ENCODE assay signal across 11 cellular contexts in the genomic region with DNA sequence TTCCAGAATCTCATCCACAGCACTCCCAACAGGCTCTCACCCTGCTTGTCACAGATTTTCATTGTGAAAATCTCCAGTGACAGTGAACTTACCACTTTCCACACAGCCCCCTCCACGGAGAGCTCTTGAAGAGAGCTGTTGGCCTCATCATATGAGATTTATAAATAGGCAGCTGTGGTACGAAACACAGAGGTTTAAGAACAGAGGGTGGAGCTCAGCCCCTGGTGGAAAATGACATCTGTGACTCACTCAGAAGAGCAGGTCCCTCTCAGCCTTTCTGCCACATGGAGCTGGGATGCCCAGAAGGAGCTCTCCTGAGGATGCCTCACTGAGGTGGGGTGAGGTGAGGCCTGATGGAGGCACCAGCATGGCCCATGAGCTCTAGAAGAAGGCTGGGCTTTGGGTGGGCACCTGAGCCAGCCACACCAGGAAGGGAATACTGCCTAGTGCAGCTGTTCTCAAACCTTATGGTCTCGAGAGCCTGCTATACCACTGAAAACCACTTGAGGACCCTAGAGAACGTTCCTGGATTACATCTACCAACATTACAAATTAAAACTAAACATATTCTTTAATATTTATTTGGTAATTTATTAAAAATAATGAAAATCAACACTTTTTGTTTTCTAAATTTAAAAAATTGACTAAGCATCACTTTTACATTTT. TPM values are rescaled to one million over a fixed set of nuclear protein-coding genes. Genes with fewer than 3 reads are reported as not detected.
DNase-seq lines count a peak whose midpoint lies in the region; ATAC-seq and TF ChIP-seq lines count a peak whose summit lies in the region.
"Had no signal": no experiment of that assay in that cellular context is flagged by ENCODE, and none has a peak within 500 bp of the region (broad histone marks: within the 10 kb centered on the region; RNA-seq: fewer than 3 reads in every experiment).

No MANE protein-coding gene starts in this region.

- no peak overlapping the region for H3K4me3 Mint-ChIP-seq in activated CD4-positive, alpha-beta T cell treated with anti-CD3 and anti-CD28 coated beads for 36 hours
- no peak overlapping the region for H3K4me3 Mint-ChIP-seq in activated CD4-positive, alpha-beta T cell treated with anti-CD3 and anti-CD28 coated beads, Interleukin-2, amount 10 ng/mL, durations not matched to agents 24 days and 14 days

- H3K4me3 ChIP-seq in esophagus muscularis mucosa, result no peak overlapping the region
- no peak overlapping the region for H3K4me3 ChIP-seq in suprapubic skin
- H3K4me3 ChIP-seq: uterus had no signal

- H3K36me3 ChIP-seq in esophagus muscularis mucosa (no peaks in the 10 kb centered on the region), suprapubic skin (no peaks in the 10 kb centered on the region)
- H3K36me3 ChIP-seq: uterus had no signal

- H3K27me3 ChIP-seq in esophagus muscularis mucosa (no peaks in the 10 kb centered on the region), suprapubic skin (no peaks in the 10 kb centered on the region)
- H3K27me3 ChIP-seq: uterus had no signal

- H3K9me3 Mint-ChIP-seq in activated CD4-positive, alpha-beta T cell treated with anti-CD3 and anti-CD28 coated beads for 36 hours (ENCODE audit: low read depth), result peaks cover 5% of the 10 kb centered on the region
- peaks cover 9% of the 10 kb centered on the region for H3K9me3 Mint-ChIP-seq in activated CD4-positive, alpha-beta T cell treated with anti-CD3 and anti-CD28 coated beads, Interleukin-2, amount 10 ng/mL, durations not matched to agents 24 days and 14 days

- no peak for TF ChIP-seq POLR2A in esophagus muscularis mucosa (IDR thresholded peaks at IDR 0.05; ENCODE audit: low read depth)
- no peak for TF ChIP-seq POLR2A in suprapubic skin (IDR thresholded peaks at IDR 0.05)

- H3K4me1 Mint-ChIP-seq in activated CD4-positive, alpha-beta T cell treated with anti-CD3 and anti-CD28 coated beads for 36 hours, result peaks cover 2% of the 10 kb centered on the region
- no peaks in the 10 kb centered on the region for H3K4me1 Mint-ChIP-seq in activated CD4-positive, alpha-beta T cell treated with anti-CD3 and anti-CD28 coated beads, Interleukin-2, amount 10 ng/mL, durations not matched to agents 24 days and 14 days

- H3K27ac Mint-ChIP-seq in activated CD4-positive, alpha-beta T cell treated with anti-CD3 and anti-CD28 coated beads for 36 hours, result no peak overlapping the region
- H3K27ac Mint-ChIP-seq in activated CD4-positive, alpha-beta T cell treated with anti-CD3 and anti-CD28 coated beads, Interleukin-2, amount 10 ng/mL, durations not matched to agents 24 days and 14 days, result no peak overlapping the region

- H3K9me3 ChIP-seq in esophagus muscularis mucosa (no peaks in the 10 kb centered on the region), suprapubic skin (no peaks in the 10 kb centered on the region)
- H3K9me3 ChIP-seq: uterus had no signal

- intact Hi-C loops in activated CD4-positive, alpha-beta T cell treated with anti-CD3 and anti-CD28 coated beads for 36 hours (cut with DNase I, micrococcal nuclease), result loop anchor here (1.0 kb wide), 1 partner anchor 164 kb away; no protein-coding TSS in a partner anchor
- intact Hi-C loops in activated CD4-positive, alpha-beta T cell treated with anti-CD3 and anti-CD28 coated beads, Interleukin-2, amount 10 ng/mL, durations not matched to agents 24 days and 14 days (cut with micrococcal nuclease), result no loop called here
- intact Hi-C loops in esophagus muscularis mucosa (cut with DNase I), result no loop called here

- TF ChIP-seq EP300 in esophagus muscularis mucosa (IDR thresholded peaks at IDR 0.05) (no peak), suprapubic skin (IDR thresholded peaks at IDR 0.05) (no peak)

- DNase-seq in activated CD4-positive, alpha-beta T cell treated with anti-CD3 and anti-CD28 coated beads for 36 hours, result peak; percentile 31
- no peak for DNase-seq in activated CD4-positive, alpha-beta T cell treated with anti-CD3 and anti-CD28 coated beads, Interleukin-2, amount 10 ng/mL, durations not matched to agents 24 days and 14 days
- DNase-seq in MV-4-11 (lab: John Stamatoyannopoulos, UW), result peak; percentile 69
- peak; percentile 88 for DNase-seq in esophagus muscularis mucosa (ENCODE audit: extremely low spot score)
- no peak for DNase-seq in suprapubic skin (ENCODE audit: low spot score in 2 of 2)
- DNase-seq in CD1c-positive myeloid dendritic cell (ENCODE audit: extremely low spot score), result no peak
- no peak for DNase-seq in stimulated activated naive CD4-positive, alpha-beta T cell treated with Interleukin-2 at 50 U/mL for 16 hours (lab: John Stamatoyannopoulos, UW)
- DNase-seq: central memory CD4-positive, alpha-beta T cell; NCI-H146; uterus had no signal

- POLR2A ChIA-PET in activated CD4-positive, alpha-beta T cell treated with anti-CD3 and anti-CD28 coated beads for 36 hours (lab: Charles Lee), result no interaction called here

- TF ChIP-seq CTCF in esophagus muscularis mucosa (IDR thresholded peaks at IDR 0.05) (no peak), suprapubic skin (IDR thresholded peaks at IDR 0.05) (no peak)

- peak; percentile 77 for ATAC-seq in activated CD4-positive, alpha-beta T cell treated with anti-CD3 and anti-CD28 coated beads for 36 hours
- ATAC-seq in GM21423 (IDR thresholded peaks at IDR 0.05; ENCODE audit: unreplicated experiment), result no peak

- peaks cover 29 to 43% (median 38%) of the 10 kb centered on the region in 4 donors for H3K4me1 ChIP-seq in esophagus muscularis mucosa
- H3K4me1 ChIP-seq in suprapubic skin, result peaks cover 53% of the 10 kb centered on the region
- H3K4me1 ChIP-seq: uterus had no signal

- H3K27ac ChIP-seq in esophagus muscularis mucosa (replicated peaks in 1 of 4) (peak overlapping the region in 2 of 4 donors; percentile 77 to 82), suprapubic skin (peak overlapping the region; percentile 88)

- CTCF ChIA-PET in activated CD4-positive, alpha-beta T cell treated with anti-CD3 and anti-CD28 coated beads for 36 hours (lab: Charles Lee), result interaction anchor here (0.6 to 1.2 kb wide), 8 partner anchors 11 to 173 kb away, joined by 3 to 5 read pairs (median 3); no protein-coding TSS in a partner anchor

- 78% methylated on average over 4 of the region's 4 CpGs for WGBS in esophagus muscularis mucosa
- WGBS in suprapubic skin, result 72% methylated on average over 4 of the region's 4 CpGs

- H3K36me3 Mint-ChIP-seq in activated CD4-positive, alpha-beta T cell treated with anti-CD3 and anti-CD28 coated beads for 36 hours (ENCODE audit: low read depth), result no peaks in the 10 kb centered on the region
- no peaks in the 10 kb centered on the region for H3K36me3 Mint-ChIP-seq in activated CD4-positive, alpha-beta T cell treated with anti-CD3 and anti-CD28 coated beads, Interleukin-2, amount 10 ng/mL, durations not matched to agents 24 days and 14 days (ENCODE audit: low read depth)

- H3K27me3 Mint-ChIP-seq in activated CD4-positive, alpha-beta T cell treated with anti-CD3 and anti-CD28 coated beads for 36 hours, result peaks cover 3% of the 10 kb centered on the region
- peaks cover 19% of the 10 kb centered on the region for H3K27me3 Mint-ChIP-seq in activated CD4-positive, alpha-beta T cell treated with anti-CD3 and anti-CD28 coated beads, Interleukin-2, amount 10 ng/mL, durations not matched to agents 24 days and 14 days

RNA-seq across cellular contexts. Expression of gene EEPD1, which starts 25.8 kb away (rescaled TPM):
- total RNA-seq in activated CD4-positive, alpha-beta T cell treated with anti-CD3 and anti-CD28 coated beads for 36 hours, result 1 to 10 TPM; 1.3 TPM
- 0.61 and 0.71 TPM in 2 replicates for total RNA-seq in activated CD4-positive, alpha-beta T cell treated with anti-CD3 and anti-CD28 coated beads, Interleukin-2, amount 10 ng/mL, durations not matched to agents 24 days and 14 days
- total RNA-seq in esophagus muscularis mucosa (10 to 100 TPM; 18.7 to 27.9 (median 26.6) TPM), suprapubic skin (10 to 100 TPM; 11.7 to 18.2 (median 16.1) TPM)

Comparison
In these comparisons a context has a peak if more than half of its experiments do, and no peak if none do; other contexts are left out.
1. DNase-seq: peak in activated CD4-positive, alpha-beta T cell treated with anti-CD3 and anti-CD28 coated beads for 36 hours (single experiment), MV-4-11 (single experiment) and esophagus muscularis mucosa (single experiment); none in activated CD4-positive, alpha-beta T cell treated with anti-CD3 and anti-CD28 coated beads, Interleukin-2, amount 10 ng/mL, durations not matched to agents 24 days and 14 days (single experiment), suprapubic skin (0 of 2), CD1c-positive myeloid dendritic cell (single experiment) and stimulated activated naive CD4-positive, alpha-beta T cell treated with Interleukin-2 at 50 U/mL for 16 hours (single experiment).
2. intact Hi-C loops: an anchor here in activated CD4-positive, alpha-beta T cell treated with anti-CD3 and anti-CD28 coated beads for 36 hours (1.0 kb wide); none called in activated CD4-positive, alpha-beta T cell treated with anti-CD3 and anti-CD28 coated beads, Interleukin-2, amount 10 ng/mL, durations not matched to agents 24 days and 14 days and esophagus muscularis mucosa.